In the genomic region with DNA sequence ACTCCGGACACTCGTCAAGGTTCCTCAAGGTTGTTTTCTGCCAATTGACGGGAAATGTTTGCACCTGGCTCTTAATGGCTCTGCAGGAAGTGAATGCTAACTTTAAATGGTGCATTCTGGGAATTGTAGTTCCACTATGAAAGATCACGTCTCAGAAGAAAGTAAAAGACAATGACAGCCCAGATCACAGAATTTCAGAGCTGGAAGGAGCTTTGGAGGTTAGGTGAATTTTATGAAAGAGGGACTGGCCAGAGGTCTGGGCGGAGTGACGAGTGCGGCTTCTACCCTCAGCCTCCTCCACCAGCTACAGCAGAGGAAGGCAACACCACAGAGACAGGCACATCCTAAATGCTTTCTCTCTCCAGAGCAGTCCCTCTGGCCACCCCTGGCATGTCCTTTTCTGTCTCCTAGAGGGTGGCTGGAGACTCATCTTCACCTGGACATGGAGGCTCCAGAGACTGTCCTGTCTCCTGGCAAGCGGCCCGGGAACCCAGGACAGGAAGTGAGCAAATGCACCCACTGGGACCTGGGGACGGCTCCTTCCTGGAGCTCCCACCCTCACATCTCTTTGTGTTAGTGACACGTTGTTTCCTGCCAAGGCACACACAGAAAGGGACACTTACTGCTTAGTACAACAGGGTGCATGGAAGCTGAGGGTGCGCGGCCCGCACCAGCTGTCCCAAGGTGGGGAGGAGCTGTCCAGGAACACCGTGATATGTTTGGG, we compare ENCODE assay signal across 8 cellular contexts. TPM values are rescaled to one million over a fixed set of nuclear protein-coding genes. Genes with fewer than 3 reads are reported as not detected.
A peak's percentile ranks its signal among the peaks of the same experiment; 100 is the strongest.
DNase-seq lines count a peak whose midpoint lies in the region; ATAC-seq and TF ChIP-seq lines count a peak whose summit lies in the region.
"Had no signal": no experiment of that assay in that cellular context is flagged by ENCODE, and none has a peak within 500 bp of the region (broad histone marks: within the 10 kb centered on the region; RNA-seq: fewer than 3 reads in every experiment).

No MANE protein-coding gene starts in this region.

- DNase-seq in activated T-cell treated with anti-CD3 and anti-CD28 coated beads, Interleukin-2, amount 50 U/mL, for 24 hours = peak; percentile 47
- DNase-seq in hepatocyte (ENCODE audit: low spot score) (peak; percentile 43), superior temporal gyrus (ENCODE audit: extremely low spot score) (peak; percentile 56), Caco-2 (no peak), islet precursor cell (no peak)

- H3K4me3 Mint-ChIP-seq in activated T-cell treated with anti-CD3 and anti-CD28 coated beads, Interleukin-2, amount 50 U/mL, for 24 hours = peak overlapping the region; percentile 71
- H3K4me3 Mint-ChIP-seq in Caco-2 (ENCODE audit: unreplicated experiment) = no peak overlapping the region

- H3K4me3 ChIP-seq in HUES48 (ENCODE audit: low read depth, low read length) (peak overlapping the region; percentile 20; the same call in 1 of the 2 replicates), hepatocyte (no peak overlapping the region), Caco-2 (ENCODE audit: low read depth, low read length) (no peak overlapping the region)
- H3K4me3 ChIP-seq: SK-N-MC had no signal

- BruUV-seq in Caco-2 (replicated peaks; lab: Mats Ljungman, UMichigan) = no TSS peak

- H3K4me1 ChIP-seq in HUES48 (ENCODE audit: control insufficient read depth, insufficient read depth, low read length) = peaks cover 6% of the 10 kb centered on the region; the same call in 1 of the 2 replicates
- H3K4me1 ChIP-seq in hepatocyte (ENCODE audit: insufficient read depth) = peaks cover 10% of the 10 kb centered on the region
- no peaks in the 10 kb centered on the region for H3K4me1 ChIP-seq in Caco-2

- peaks cover 19% of the 10 kb centered on the region for H3K9me3 Mint-ChIP-seq in activated T-cell treated with anti-CD3 and anti-CD28 coated beads, Interleukin-2, amount 50 U/mL, for 24 hours
- H3K9me3 Mint-ChIP-seq in Caco-2 (ENCODE audit: unreplicated experiment) = no peaks in the 10 kb centered on the region

- peaks cover 49% of the 10 kb centered on the region for H3K4me1 Mint-ChIP-seq in activated T-cell treated with anti-CD3 and anti-CD28 coated beads, Interleukin-2, amount 50 U/mL, for 24 hours (ENCODE audit: low read depth)
- no peaks in the 10 kb centered on the region for H3K4me1 Mint-ChIP-seq in Caco-2 (ENCODE audit: low read depth, unreplicated experiment)

- H3K9me3 ChIP-seq in HUES48 (ENCODE audit: control insufficient read depth, insufficient read depth, low read length) (no peaks in the 10 kb centered on the region), hepatocyte (ENCODE audit: low read depth) (no peaks in the 10 kb centered on the region), Caco-2 (no peaks in the 10 kb centered on the region)

- H3K27me3 ChIP-seq in HUES48 (ENCODE audit: control insufficient read depth, insufficient read depth, low read length) = no peaks in the 10 kb centered on the region
- H3K27me3 ChIP-seq in hepatocyte = no peaks in the 10 kb centered on the region
- no peaks in the 10 kb centered on the region for H3K27me3 ChIP-seq in Caco-2 (replicated peaks; ENCODE audit: control insufficient read depth, insufficient read depth, low read length)

- peak; percentile 70 for ATAC-seq in GM18861 (IDR thresholded peaks at IDR 0.05; ENCODE audit: unreplicated experiment)

- peaks cover 60% of the 10 kb centered on the region for H3K36me3 Mint-ChIP-seq in activated T-cell treated with anti-CD3 and anti-CD28 coated beads, Interleukin-2, amount 50 U/mL, for 24 hours (ENCODE audit: low read depth)
- peaks cover 27% of the 10 kb centered on the region for H3K36me3 Mint-ChIP-seq in Caco-2 (ENCODE audit: insufficient read depth, unreplicated experiment)

- intact Hi-C loops in Caco-2 (cut with micrococcal nuclease; ENCODE audit: unreplicated experiment) = no loop called here

- CTCF ChIA-PET in Caco-2 (lab: Charles Lee) = no interaction called here

- no peak overlapping the region for H2AFZ ChIP-seq in hepatocyte

- H3K79me2 ChIP-seq in hepatocyte = peaks cover 76% of the 10 kb centered on the region

- TF ChIP-seq CTCF in hepatocyte (IDR thresholded peaks at IDR 0.05; ENCODE audit: poor library complexity) = no peak
- TF ChIP-seq CTCF in Caco-2 (IDR thresholded peaks at IDR 0.05; ENCODE audit: insufficient read depth in 1 of 2, low read depth in 1 of 2, low read length in 1 of 2, severe bottlenecking in 1 of 2, unreplicated experiment in 1 of 2) = no peak

- H4K20me1 ChIP-seq in hepatocyte (ENCODE audit: insufficient read depth, poor library complexity, severe bottlenecking) = no peaks in the 10 kb centered on the region

- no peaks in the 10 kb centered on the region for H3K9me2 ChIP-seq in hepatocyte (replicated peaks; ENCODE audit: insufficient read depth)

- peak overlapping the region; percentile 9 for H3K27ac ChIP-seq in HUES48 (ENCODE audit: low read depth, low read length)
- H3K27ac ChIP-seq in hepatocyte = no peak overlapping the region
- H3K27ac ChIP-seq: SK-N-MC had no signal

- H3K27me3 Mint-ChIP-seq in activated T-cell treated with anti-CD3 and anti-CD28 coated beads, Interleukin-2, amount 50 U/mL, for 24 hours = no peaks in the 10 kb centered on the region
- H3K27me3 Mint-ChIP-seq in Caco-2 (ENCODE audit: insufficient read depth, unreplicated experiment) = no peaks in the 10 kb centered on the region

- peak overlapping the region; percentile 93 for H3K27ac Mint-ChIP-seq in activated T-cell treated with anti-CD3 and anti-CD28 coated beads, Interleukin-2, amount 50 U/mL, for 24 hours
- no peak overlapping the region for H3K27ac Mint-ChIP-seq in Caco-2 (ENCODE audit: unreplicated experiment)

- POLR2A ChIA-PET in Caco-2 (lab: Charles Lee) = interaction anchor here (0.6 kb wide), 1 partner anchor 85 kb away, joined by 3 read pairs; no protein-coding TSS in a partner anchor

- no peak overlapping the region for H3K9ac ChIP-seq in HUES48 (ENCODE audit: low read depth, low read length)

- H3K4me2 ChIP-seq in hepatocyte = peak overlapping the region; percentile 68

- H3K36me3 ChIP-seq in HUES48 (ENCODE audit: control insufficient read depth, insufficient read depth, low read length) (no peaks in the 10 kb centered on the region), hepatocyte (replicated peaks; ENCODE audit: insufficient read depth, low read depth) (no peaks in the 10 kb centered on the region), Caco-2 (ENCODE audit: control insufficient read depth, insufficient read depth, low read length) (no peaks in the 10 kb centered on the region)

- WGBS in hepatocyte (ENCODE audit: low lambda C conversion rate, missing lambda C conversion rate) = 63% methylated on average over 15 of the region's 15 CpGs

RNA-seq across cellular contexts. Expression of a gene that starts 19.4 kb away (rescaled TPM):
- 33.5 and 43.2 TPM in 2 replicates for total RNA-seq in hepatocyte
- 58.1 and 59.8 TPM in 2 replicates for polyA plus RNA-seq in hepatocyte
- 34.7 and 37.2 TPM in 2 replicates for total RNA-seq in Caco-2 (2022)

RNA-seq across cellular contexts. Expression of a gene that starts 19.9 kb away (rescaled TPM):
- total RNA-seq in hepatocyte (61.0 and 61.3 TPM in 2 replicates), Caco-2 (2022) (94.5 and 101 TPM in 2 replicates)
- polyA plus RNA-seq in hepatocyte = 108 and 126 TPM in 2 replicates

RNA-seq across cellular contexts. Expression of a gene that starts 59.0 kb away (rescaled TPM):
- total RNA-seq in hepatocyte (24.2 and 25.4 TPM in 2 replicates), Caco-2 (2022) (18.0 and 18.6 TPM in 2 replicates)
- 26.5 and 39.7 TPM in 2 replicates for polyA plus RNA-seq in hepatocyte

Comparison
In these comparisons a context has a peak if more than half of its experiments do, and no peak if none do; other contexts are left out.
1. DNase-seq: peak in activated T-cell treated with anti-CD3 and anti-CD28 coated beads, Interleukin-2, amount 50 U/mL, for 24 hours (single experiment), hepatocyte (single experiment) and superior temporal gyrus (single experiment); none in Caco-2 (0 of 2) and islet precursor cell (single experiment).